Comparison of ENCODE assay signal across 14 cellular contexts in genomic region chr2:9771101-9771449, GRCh38.
DNase-seq lines count a peak whose midpoint lies in the region; ATAC-seq and TF ChIP-seq lines count a peak whose summit lies in the region.
"Had no signal": no experiment of that assay in that cellular context is flagged by ENCODE, and none has a peak within 500 bp of the region (broad histone marks: within the 10 kb centered on the region; RNA-seq: fewer than 3 reads in every experiment).

No MANE protein-coding gene starts in this region.

- H3K9me3 ChIP-seq in mammary epithelial cell (replicated peaks; ENCODE audit: insufficient read depth, low read length): no peaks in the 10 kb centered on the region
- H3K9me3 ChIP-seq in mesenchymal stem cell (ENCODE audit: control insufficient read depth, low read length): no peaks in the 10 kb centered on the region
- H3K9me3 ChIP-seq in uterus: no peaks in the 10 kb centered on the region
- H3K9me3 ChIP-seq in CD4-positive, alpha-beta T cell (ENCODE audit: control insufficient read depth, low read length): no peaks in the 10 kb centered on the region

- peak overlapping the region; percentile 28 for H2AK5ac ChIP-seq in mesenchymal stem cell (ENCODE audit: low read length, severe bottlenecking)

- H3K4me3 Mint-ChIP-seq in CD4-positive, alpha-beta T cell: no peak overlapping the region
- H3K4me3 Mint-ChIP-seq: CD8-positive, alpha-beta memory T cell; T-cell had no signal

- H3K27me3 Mint-ChIP-seq in CD4-positive, alpha-beta T cell: no peaks in the 10 kb centered on the region

- H3K79me2 ChIP-seq in mammary epithelial cell (ENCODE audit: insufficient read depth, low read length): no peaks in the 10 kb centered on the region

- TF ChIP-seq CTCF in mammary epithelial cell (conservative IDR thresholded peaks at IDR 0.05 in 1 of 2, IDR thresholded peaks at IDR 0.05 in 1 of 2; ENCODE audit: extremely low read depth in 1 of 2, insufficient read depth in 1 of 2, low read depth in 1 of 2, low read length in 2 of 2): no peak
- no peak for TF ChIP-seq CTCF in uterus (IDR thresholded peaks at IDR 0.05)
- TF ChIP-seq CTCF in CD4-positive, alpha-beta T cell (IDR thresholded peaks at IDR 0.05): no peak

- peak overlapping the region in 1 of 2 experiments; percentile 5 for H3K14ac ChIP-seq in mesenchymal stem cell (ENCODE audit: low read length in 2 of 2)

- POLR2A ChIA-PET in CD4-positive, alpha-beta T cell (lab: Charles Lee): interaction anchor here (0.6 kb wide), 1 partner anchor 17 kb away, joined by 3 read pairs; no protein-coding TSS in a partner anchor

- BruUV-seq in mammary epithelial cell (replicated peaks; lab: Mats Ljungman, UMichigan): no TSS peak

- no peak for ATAC-seq in Right ventricle myocardium inferior
- no peak for ATAC-seq in left ventricle myocardium superior
- ATAC-seq in GM21723 (IDR thresholded peaks at IDR 0.05; ENCODE audit: unreplicated experiment): no peak
- no peak for ATAC-seq in CD4-positive, alpha-beta T cell (ENCODE audit: poor library complexity)

- no peaks in the 10 kb centered on the region for H4K20me1 ChIP-seq in mammary epithelial cell (ENCODE audit: insufficient read depth, low read length)

- no peaks in the 10 kb centered on the region for H3K36me3 ChIP-seq in mammary epithelial cell (ENCODE audit: insufficient read depth, low read length)
- H3K36me3 ChIP-seq in mesenchymal stem cell (ENCODE audit: control insufficient read depth in 1 of 2, insufficient read depth in 2 of 2, low read depth in 1 of 2, low read length in 2 of 2): no peaks in the 10 kb centered on the region
- no peaks in the 10 kb centered on the region for H3K36me3 ChIP-seq in uterus

- no peak for TF ChIP-seq POLR2A in uterus (IDR thresholded peaks at IDR 0.05)

- H2BK12ac ChIP-seq in mesenchymal stem cell (ENCODE audit: low read length in 2 of 2): peak overlapping the region in 1 of 2 experiments; percentile 90

- H3K27ac Mint-ChIP-seq in CD4-positive, alpha-beta T cell: no peak overlapping the region
- H3K27ac Mint-ChIP-seq: T-cell had no signal

- H3K4me1 ChIP-seq in mammary epithelial cell (ENCODE audit: insufficient read depth, low read length) (peaks cover 39% of the 10 kb centered on the region), mesenchymal stem cell (ENCODE audit: control insufficient read depth, insufficient read depth, low read depth, low read length) (peaks cover 35% of the 10 kb centered on the region), uterus (peaks cover 0 to 7% of the 10 kb centered on the region in 2 donors)

- DNase-seq in Right ventricle myocardium inferior (ENCODE audit: missing footprints) (peak; percentile 41), left ventricle myocardium superior (no peak), mammary epithelial cell (no peak), mesenchymal stem cell (no peak), uterus (no peak), caudate nucleus (lab: John Stamatoyannopoulos, UW) (no peak)
- DNase-seq in CD4-positive, alpha-beta T cell: no peak
- DNase-seq: kidney, NCI-H1105 had no signal

- H3K4me1 Mint-ChIP-seq in CD4-positive, alpha-beta T cell (ENCODE audit: low read depth): peaks cover 5% of the 10 kb centered on the region

- H3K4me2 ChIP-seq in mammary epithelial cell (ENCODE audit: insufficient read depth, low read depth, low read length): peak overlapping the region; percentile 66
- H3K4me2 ChIP-seq in mesenchymal stem cell (ENCODE audit: low read length, poor library complexity, severe bottlenecking): no peak overlapping the region
- H3K4me2 ChIP-seq: KMS-11 had no signal

- no peaks in the 10 kb centered on the region for H3K36me3 Mint-ChIP-seq in CD4-positive, alpha-beta T cell (ENCODE audit: low read depth)
- H3K36me3 Mint-ChIP-seq: T-cell had no signal

- dilution Hi-C loops in mammary epithelial cell (cut with HindIII; ENCODE audit: low sequenced_read_pairs): no loop called here

- intact Hi-C loops in Right ventricle myocardium inferior (cut with DNase I): loop anchor here (10.0 kb wide), 1 partner anchor 216 kb away; the partner anchor contains the start of gene ADAM17
- intact Hi-C loops in left ventricle myocardium superior (cut with micrococcal nuclease): no loop called here
- intact Hi-C loops in mammary epithelial cell (cut with micrococcal nuclease): no loop called here
- intact Hi-C loops in uterus (cut with DNase I; ENCODE audit: low total_unique reads): no loop called here
- intact Hi-C loops in CD4-positive, alpha-beta T cell (cut with DNase I, micrococcal nuclease): no loop called here

- H2BK120ac ChIP-seq in mesenchymal stem cell (ENCODE audit: low read depth, low read length): no peak overlapping the region

- H3K79me1 ChIP-seq in mesenchymal stem cell (replicated peaks; ENCODE audit: low read length, poor library complexity, severe bottlenecking): no peaks in the 10 kb centered on the region

- no peaks in the 10 kb centered on the region for H3K27me3 ChIP-seq in mammary epithelial cell (ENCODE audit: insufficient read depth, low read length)
- H3K27me3 ChIP-seq in mesenchymal stem cell (ENCODE audit: control insufficient read depth in 1 of 2, insufficient read depth in 1 of 2, low read length in 2 of 2): no peaks in the 10 kb centered on the region
- H3K27me3 ChIP-seq in uterus: no peaks in the 10 kb centered on the region
- no peaks in the 10 kb centered on the region for H3K27me3 ChIP-seq in CD4-positive, alpha-beta T cell (ENCODE audit: control insufficient read depth, insufficient read depth, low read length)

- WGBS in mammary epithelial cell (ENCODE audit: low coverage, missing lambda C conversion rate): 76% methylated on average over 4 of the region's 5 CpGs
- WGBS in mesenchymal stem cell: 96% methylated on average over 3 of the region's 5 CpGs

- H3K9ac ChIP-seq in mammary epithelial cell (ENCODE audit: insufficient read depth, low read length): no peak overlapping the region
- peak overlapping the region; percentile 57 for H3K9ac ChIP-seq in mesenchymal stem cell (ENCODE audit: low read length)
- H3K9ac ChIP-seq: KMS-11 had no signal

- CTCF ChIA-PET in mammary epithelial cell (lab: Charles Lee; ENCODE audit: low non-redundant PET): interaction anchor here (0.5 to 1.4 kb wide), 8 partner anchors 17 to 277 kb away, joined by 3 to 6 read pairs (median 4); no protein-coding TSS in a partner anchor
- CTCF ChIA-PET in CD4-positive, alpha-beta T cell (lab: Charles Lee): interaction anchor here (0.6 to 2.0 kb wide), 11 partner anchors 8 to 722 kb away, joined by 3 to 11 read pairs (median 4); no protein-coding TSS in a partner anchor

- H3K9me3 Mint-ChIP-seq in CD4-positive, alpha-beta T cell: no peaks in the 10 kb centered on the region
- H3K9me3 Mint-ChIP-seq: CD8-positive, alpha-beta memory T cell; T-cell had no signal

- H3K23ac ChIP-seq in mesenchymal stem cell (ENCODE audit: low read length in 2 of 2): no peak overlapping the region

- peak overlapping the region in 1 of 2 experiments; percentile 22 for H3K18ac ChIP-seq in mesenchymal stem cell (ENCODE audit: low read depth in 1 of 2, low read length in 2 of 2)

- H2BK15ac ChIP-seq in mesenchymal stem cell (ENCODE audit: low read depth, poor library complexity, severe bottlenecking): peak overlapping the region; percentile 31

- no peak overlapping the region for H4K8ac ChIP-seq in mesenchymal stem cell (ENCODE audit: low read length)

- no peak overlapping the region for H2BK5ac ChIP-seq in mesenchymal stem cell (ENCODE audit: low read depth, low read length, poor library complexity, severe bottlenecking)

- in situ Hi-C loops in mammary epithelial cell (cut with MboI; ENCODE audit: low sequenced_read_pairs in 2 of 2): no loop called here

- H2AFZ ChIP-seq in mammary epithelial cell (ENCODE audit: low read depth, low read length) (peak overlapping the region; percentile 82), mesenchymal stem cell (ENCODE audit: low read depth, low read length) (no peak overlapping the region)

- H4K91ac ChIP-seq in mesenchymal stem cell (ENCODE audit: low read length): peak overlapping the region; percentile 43

- H3K4me3 ChIP-seq in mammary epithelial cell (replicated peaks in 1 of 3; ENCODE audit: insufficient read depth in 1 of 3, low read depth in 2 of 3, low read length in 3 of 3) (no peak overlapping the region), mesenchymal stem cell (ENCODE audit: insufficient read depth in 1 of 2, low read depth in 1 of 2, low read length in 2 of 2) (no peak overlapping the region), uterus (no peak overlapping the region)
- H3K4me3 ChIP-seq: smooth muscle cell had no signal

- H3K27ac ChIP-seq in mammary epithelial cell (ENCODE audit: insufficient read depth, low read depth, low read length) (no peak overlapping the region), mesenchymal stem cell (ENCODE audit: low read length, poor library complexity, severe bottlenecking) (no peak overlapping the region), uterus (peak overlapping the region; percentile 18 to 27), caudate nucleus (ENCODE audit: low read depth, low read length) (no peak overlapping the region)
- H3K27ac ChIP-seq in CD4-positive, alpha-beta T cell (ENCODE audit: low read depth, low read length): no peak overlapping the region
- H3K27ac ChIP-seq: KMS-11 had no signal

- peak overlapping the region in 1 of 2 experiments; percentile 57 for H3K4ac ChIP-seq in mesenchymal stem cell (ENCODE audit: low read depth in 1 of 2, low read length in 2 of 2)

Comparison
In these comparisons a context has a peak if more than half of its experiments do, and no peak if none do; other contexts are left out.
1. H3K27ac ChIP-seq: peak in uterus (2 of 2); none in mammary epithelial cell (single experiment), mesenchymal stem cell (single experiment), caudate nucleus (single experiment) and CD4-positive, alpha-beta T cell (single experiment).